ENCODE assay signal across 9 cellular contexts in the genomic region with DNA sequence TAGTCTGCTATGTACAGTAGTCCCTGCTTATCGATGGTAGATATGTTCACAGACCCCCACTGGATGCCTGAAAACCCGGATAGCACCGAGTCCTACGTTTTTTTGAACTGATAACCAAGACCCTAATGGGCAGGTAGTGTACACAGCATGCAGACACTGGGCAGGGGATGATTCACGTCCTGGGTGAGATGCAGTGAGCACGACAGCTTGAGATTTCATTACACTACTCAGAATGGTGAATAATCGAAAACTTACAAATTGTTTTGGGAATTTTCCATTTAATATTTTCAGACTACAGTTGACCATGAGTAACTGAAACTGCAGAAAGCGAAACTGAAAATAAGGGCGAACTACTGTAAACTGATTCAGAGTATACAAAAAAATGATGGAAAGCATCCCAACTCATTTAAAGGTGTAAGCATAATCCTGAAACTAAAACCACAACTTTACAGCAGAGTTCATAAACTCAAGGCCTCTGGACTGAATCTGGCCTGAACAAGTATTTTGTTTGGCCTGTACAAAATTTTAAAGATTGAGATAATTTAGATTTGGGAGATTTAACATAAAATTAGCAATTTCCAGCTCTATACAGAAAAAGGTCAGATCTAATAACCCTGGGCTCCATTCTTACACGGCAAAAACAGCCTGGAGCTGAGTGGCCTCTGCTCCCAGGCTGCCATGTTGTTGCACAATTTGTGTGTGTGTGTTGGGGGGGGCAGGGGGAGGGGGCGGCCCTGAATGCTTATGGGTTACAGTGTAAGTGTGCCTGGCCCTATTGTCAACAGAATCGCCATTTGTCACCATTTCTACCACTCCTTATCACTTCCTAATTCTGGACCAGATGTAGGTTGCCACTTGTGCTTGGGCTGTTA. TPM values are rescaled to one million over a fixed set of nuclear protein-coding genes. Genes with fewer than 3 reads are reported as not detected.
DNase-seq lines count a peak whose midpoint lies in the region; ATAC-seq and TF ChIP-seq lines count a peak whose summit lies in the region.
"Had no signal": no experiment of that assay in that cellular context is flagged by ENCODE, and none has a peak within 500 bp of the region (broad histone marks: within the 10 kb centered on the region; RNA-seq: fewer than 3 reads in every experiment).

No MANE protein-coding gene starts in this region.

- TF ChIP-seq EP300 in transverse colon (IDR thresholded peaks at IDR 0.05; ENCODE audit: low read depth) = no peak

- no peak for ATAC-seq in HG02840 (IDR thresholded peaks at IDR 0.05; ENCODE audit: low FRiP score, unreplicated experiment)
- no peak for ATAC-seq in HG03469 (IDR thresholded peaks at IDR 0.05; ENCODE audit: unreplicated experiment)
- ATAC-seq: body of pancreas had no signal

- peaks cover 1% of the 10 kb centered on the region for H3K36me3 Mint-ChIP-seq in mesothelial cell of epicardium

- DNase-seq in NCI-H2196 (lab: John Stamatoyannopoulos, UW; ENCODE audit: unreplicated experiment) (peak; percentile 12), NCI-H2196 treated with DMSO at 0.1 percent for 48 hours (lab: John Stamatoyannopoulos, UW; ENCODE audit: unreplicated experiment) (no peak), RPMI7951 (ENCODE audit: low read depth) (peak; percentile 81), mesothelial cell of epicardium (ENCODE audit: low spot score in 2 of 2, unreplicated experiment in 2 of 2) (no peak), transverse colon (no peak)
- peak; percentile 11 for DNase-seq in central memory CD4-positive, alpha-beta T cell

- in situ Hi-C loops in transverse colon (cut with MboI; ENCODE audit: low pct_ligation_motif_present in 1 of 4, low pct_unique_long_range_greater_than_20kb in 1 of 4, low sequenced_read_pairs in 3 of 4) = no loop called here

- peaks cover 0 to 14% (median 0%) of the 10 kb centered on the region in 4 donors for H3K4me1 ChIP-seq in transverse colon
- H3K4me1 ChIP-seq: body of pancreas had no signal

- peak overlapping the region; percentile 47 for H3K27ac Mint-ChIP-seq in mesothelial cell of epicardium

- H3K27me3 Mint-ChIP-seq in mesothelial cell of epicardium (ENCODE audit: low read depth) = no peaks in the 10 kb centered on the region

- no peak overlapping the region for H3K4me3 Mint-ChIP-seq in mesothelial cell of epicardium

- no peaks in the 10 kb centered on the region for H3K27me3 ChIP-seq in transverse colon
- H3K27me3 ChIP-seq: body of pancreas had no signal

- 46 to 49% methylated on average over 10 to 12 of the region's 12 CpGs for WGBS in transverse colon (ENCODE audit: low coverage in 1 of 2), 2 donors

- TF ChIP-seq POLR2A in transverse colon (IDR thresholded peaks at IDR 0.05) = no peak

- H3K36me3 ChIP-seq in transverse colon = no peaks in the 10 kb centered on the region

- H3K27ac ChIP-seq in transverse colon = peak overlapping the region; percentile 38 to 71 (median 45)

- H3K4me3 ChIP-seq in transverse colon = peak overlapping the region in 1 of 4 donors; percentile 29
- H3K4me3 ChIP-seq: body of pancreas had no signal

- TF ChIP-seq CTCF in mesothelial cell of epicardium (IDR thresholded peaks at IDR 0.05; ENCODE audit: unreplicated experiment) = no peak
- TF ChIP-seq CTCF in transverse colon (IDR thresholded peaks at IDR 0.05) = no peak

- H3K9me3 ChIP-seq in transverse colon = no peaks in the 10 kb centered on the region
- H3K9me3 ChIP-seq: body of pancreas had no signal

- H3K4me1 Mint-ChIP-seq in mesothelial cell of epicardium = peaks cover 4% of the 10 kb centered on the region

- no peaks in the 10 kb centered on the region for H3K9me3 Mint-ChIP-seq in mesothelial cell of epicardium

- intact Hi-C loops in transverse colon (cut with DNase I; ENCODE audit: low total_unique reads) = no loop called here

RNA-seq across cellular contexts. Expression of gene RNF24, which starts 34.9 kb away (rescaled TPM):
- 25.1 and 26.3 TPM in 2 replicates for total RNA-seq in RPMI7951 (2014; rRNA removed; shearing (Covaris generic))
- total RNA-seq in mesothelial cell of epicardium = 45.5 to 50.6 TPM (median 47.0 TPM) in 3 replicates
- total RNA-seq in transverse colon = 1 to 10 TPM; 3.4 to 4.9 (median 3.9) TPM

Comparison
In these comparisons a context has a peak if more than half of its experiments do, and no peak if none do; other contexts are left out.
1. DNase-seq: peak in NCI-H2196 (single experiment), RPMI7951 (single experiment) and central memory CD4-positive, alpha-beta T cell (single experiment); none in NCI-H2196 treated with DMSO at 0.1 percent for 48 hours (single experiment), mesothelial cell of epicardium (0 of 2) and transverse colon (single experiment).